Comparison of ENCODE assay signal across 26 cellular contexts in the genomic region with DNA sequence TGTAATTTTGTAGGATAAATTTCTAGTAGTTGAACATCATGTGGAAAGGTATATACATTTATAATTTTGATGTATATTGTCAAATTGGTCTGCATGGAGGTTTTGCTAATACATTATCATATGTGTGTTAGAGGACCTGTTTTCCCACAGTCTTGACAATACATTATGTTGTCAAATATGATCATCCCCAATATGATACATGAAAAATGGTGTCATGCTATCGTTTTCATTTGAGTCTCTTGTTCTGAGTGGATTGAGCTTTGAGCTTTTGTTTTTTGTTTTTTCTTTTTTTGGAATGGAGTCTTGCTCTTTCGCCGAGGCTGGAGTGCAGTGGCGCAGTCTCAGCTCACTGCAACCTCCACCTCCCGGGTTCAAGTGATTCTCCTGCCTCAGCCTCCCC.
"Had no signal": no experiment of that assay in that cellular context is flagged by ENCODE, and none has a peak within 500 bp of the region (broad histone marks: within the 10 kb centered on the region; RNA-seq: fewer than 3 reads in every experiment).

No MANE protein-coding gene starts in this region.

- H3K27ac ChIP-seq: brain microvascular endothelial cell, coronary artery, dorsolateral prefrontal cortex had no signal

- H3K4me3 Mint-ChIP-seq: activated CD8-positive, alpha-beta T cell treated with anti-CD3 and anti-CD28 coated beads for 36 hours; activated naive CD8-positive, alpha-beta T cell; activated T-cell treated with anti-CD3 and anti-CD28 coated beads, Interleukin-2, amount 50 U/mL, for 72 hours; central memory CD8-positive, alpha-beta T cell; dendritic cell treated with granulocyte-macrophage colony-stimulating factor and Interleukin-4, amounts not matched to agents 40 ng/mL and 50 ng/mL, for 4 days; endodermal cell had no signal

- H3K27ac Mint-ChIP-seq: activated CD8-positive, alpha-beta T cell treated with anti-CD3 and anti-CD28 coated beads for 36 hours; activated naive CD8-positive, alpha-beta T cell; activated T-cell treated with anti-CD3 and anti-CD28 coated beads, Interleukin-2, amount 50 U/mL, for 72 hours; dendritic cell treated with granulocyte-macrophage colony-stimulating factor and Interleukin-4, amounts not matched to agents 40 ng/mL and 50 ng/mL, for 4 days; endodermal cell had no signal

- H3K27me3 ChIP-seq: brain microvascular endothelial cell, dorsolateral prefrontal cortex had no signal

- H3K4me3 ChIP-seq: coronary artery, dorsolateral prefrontal cortex had no signal

- DNase-seq: activated CD4-positive, alpha-beta T cell treated with anti-CD3 and anti-CD28 coated beads for 4 hours; activated CD4-positive, alpha-beta T cell treated with anti-CD3 and anti-CD28 coated beads, Interleukin-2, amount 50 U/mL, for 1 hour; activated CD4-positive, alpha-beta T cell treated with anti-CD3 and anti-CD28 coated beads, Interleukin-2, amount 50 U/mL, for 48 hours; activated CD4-positive, CD25-positive, alpha-beta regulatory T cell; activated CD4-positive, CD25-positive, alpha-beta regulatory T cell treated with anti-CD3 and anti-CD28 coated beads, Interleukin-2, amount 50 U/mL, for 72 hours; activated CD8-positive, alpha-beta memory T cell treated with anti-CD3 and anti-CD28 coated beads for 24 hours; activated CD8-positive, alpha-beta T cell treated with anti-CD3 and anti-CD28 coated beads for 36 hours; activated effector memory CD4-positive, alpha-beta T cell treated with Interleukin-2 at 50 U/mL for 16 hours; activated gamma-delta T cell treated with Interleukin-2 at 50 U/mL for 16 hours; activated naive CD4-positive, alpha-beta T cell treated with anti-CD3 and anti-CD28 coated beads, Interleukin-2, amount 50 U/mL, for 16 hours; activated naive CD4-positive, alpha-beta T cell treated with Interleukin-2 at 50 U/mL for 16 hours; activated T-cell treated with anti-CD3 and anti-CD28 coated beads, Interleukin-2, amount 50 U/mL, for 72 hours; amniotic stem cell; anterior cingulate cortex; brain microvascular endothelial cell; dorsolateral prefrontal cortex; effector memory CD4-positive, alpha-beta T cell; endodermal cell; foreskin fibroblast; glutamatergic neuron; T-helper 2 cell had no signal

- H3K27me3 Mint-ChIP-seq: activated CD8-positive, alpha-beta T cell treated with anti-CD3 and anti-CD28 coated beads for 36 hours; activated naive CD8-positive, alpha-beta T cell; central memory CD8-positive, alpha-beta T cell; dendritic cell treated with granulocyte-macrophage colony-stimulating factor and Interleukin-4, amounts not matched to agents 40 ng/mL and 50 ng/mL, for 4 days had no signal

- H3K9me3 Mint-ChIP-seq: activated CD8-positive, alpha-beta T cell treated with anti-CD3 and anti-CD28 coated beads for 36 hours; activated T-cell treated with anti-CD3 and anti-CD28 coated beads, Interleukin-2, amount 50 U/mL, for 72 hours; central memory CD8-positive, alpha-beta T cell; dendritic cell treated with granulocyte-macrophage colony-stimulating factor and Interleukin-4, amounts not matched to agents 40 ng/mL and 50 ng/mL, for 4 days; endodermal cell had no signal

- ATAC-seq: activated CD8-positive, alpha-beta T cell treated with anti-CD3 and anti-CD28 coated beads for 36 hours; esophagus mucosa had no signal
